23 cellular contexts compared by ENCODE assay signal in genomic region chr7:3589756-3590155, GRCh38.
"Had no signal": no experiment of that assay in that cellular context is flagged by ENCODE, and none has a peak within 500 bp of the region (broad histone marks: within the 10 kb centered on the region; RNA-seq: fewer than 3 reads in every experiment).

No MANE protein-coding gene starts in this region.

- H3K27ac ChIP-seq: colonic mucosa, hepatocyte, left ventricle myocardium inferior, right atrium auricular region, spleen, testis, vagina, WERI-Rb-1 had no signal

- H3K4me3 Mint-ChIP-seq: activated naive CD8-positive, alpha-beta T cell treated with anti-CD3 and anti-CD28 coated beads for 36 hours; activated T-cell treated with anti-CD3 and anti-CD28 coated beads, Interleukin-2, amount 50 U/mL, for 24 hours; natural killer cell treated with Interleukin-12 subunit alpha and Interleukin-12 subunit beta and Interleukin-15 and Interleukin-18, amount 100 ng/mL, for 72 hours; T-helper 2 cell treated with Interferon-gamma antibody and Interleukin-4, amounts not matched to agents 5 μg/mL and 100 μg/mL, for 36 hours had no signal

- H3K4me1 ChIP-seq: colonic mucosa, left ventricle myocardium inferior, right atrium auricular region, spleen, testis had no signal

- H3K27me3 Mint-ChIP-seq: activated naive CD8-positive, alpha-beta T cell treated with anti-CD3 and anti-CD28 coated beads for 36 hours; activated T-cell treated with anti-CD3 and anti-CD28 coated beads, Interleukin-2, amount 50 U/mL, for 24 hours; progenitor cell of endocrine pancreas had no signal

- H3K27ac Mint-ChIP-seq: activated naive CD8-positive, alpha-beta T cell treated with anti-CD3 and anti-CD28 coated beads for 36 hours; activated T-cell treated with anti-CD3 and anti-CD28 coated beads, Interleukin-2, amount 50 U/mL, for 24 hours; activated T-helper 2 cell treated with anti-CD3 and anti-CD28 coated beads, Interferon-gamma antibody, Interleukin-2, Interleukin-4, amounts not matched to agents 10 μg/mL and 5 μg/mL and 100 μg/mL, durations not matched to agents 14 hours and 24 hours and 36 hours; natural killer cell treated with Interleukin-12 subunit alpha and Interleukin-12 subunit beta and Interleukin-15 and Interleukin-18, amount 100 ng/mL, for 72 hours; progenitor cell of endocrine pancreas; T-helper 2 cell treated with Interferon-gamma antibody and Interleukin-4, amounts not matched to agents 5 μg/mL and 100 μg/mL, for 36 hours had no signal

- DNase-seq: activated CD4-positive, alpha-beta T cell treated with anti-CD3 and anti-CD28 coated beads, Interleukin-2, amount 50 U/mL, for 1 hour; activated CD4-positive, CD25-positive, alpha-beta regulatory T cell treated with anti-CD3 and anti-CD28 coated beads, Interleukin-2, amount 50 U/mL, for 72 hours; activated CD8-positive, alpha-beta memory T cell treated with anti-CD3 and anti-CD28 coated beads, Interleukin-2, amount 50 U/mL, for 4 hours; activated naive CD4-positive, alpha-beta T cell treated with Interleukin-2 at 50 U/mL for 16 hours; activated naive CD8-positive, alpha-beta T cell treated with anti-CD3 and anti-CD28 coated beads for 36 hours; activated T-cell treated with anti-CD3 and anti-CD28 coated beads, Interleukin-2, amount 50 U/mL, for 24 hours; colonic mucosa; foreskin melanocyte; glutamatergic neuron; left ventricle myocardium inferior; spleen; stimulated activated CD4-positive, alpha-beta T cell treated with anti-CD3 and anti-CD28 coated beads, Interleukin-4, amount 100 ng/mL, for 1 hour; stimulated activated naive CD4-positive, alpha-beta T cell; testis; trophoblast cell; WERI-Rb-1 had no signal

- H3K36me3 ChIP-seq: colonic mucosa, left ventricle myocardium inferior, right atrium auricular region, spleen, vagina, WERI-Rb-1 had no signal

- H3K36me3 Mint-ChIP-seq: activated naive CD8-positive, alpha-beta T cell treated with anti-CD3 and anti-CD28 coated beads for 36 hours; natural killer cell treated with Interleukin-12 subunit alpha and Interleukin-12 subunit beta and Interleukin-15 and Interleukin-18, amount 100 ng/mL, for 72 hours had no signal

- H3K9me3 ChIP-seq: colonic mucosa, left ventricle myocardium inferior, right atrium auricular region, spleen, testis, vagina had no signal

- H3K4me3 ChIP-seq: colonic mucosa, hepatocyte, left ventricle myocardium inferior, right atrium auricular region, spleen, testis, vagina had no signal

- ATAC-seq: natural killer cell treated with Interleukin-12 subunit alpha and Interleukin-12 subunit beta and Interleukin-15 and Interleukin-18, amount 100 ng/mL, for 72 hours had no signal

- H3K9me3 Mint-ChIP-seq: activated naive CD8-positive, alpha-beta T cell treated with anti-CD3 and anti-CD28 coated beads for 36 hours; activated T-cell treated with anti-CD3 and anti-CD28 coated beads, Interleukin-2, amount 50 U/mL, for 24 hours; activated T-helper 2 cell treated with anti-CD3 and anti-CD28 coated beads, Interferon-gamma antibody, Interleukin-2, Interleukin-4, amounts not matched to agents 10 μg/mL and 5 μg/mL and 100 μg/mL, durations not matched to agents 14 hours and 24 hours and 36 hours; natural killer cell treated with Interleukin-12 subunit alpha and Interleukin-12 subunit beta and Interleukin-15 and Interleukin-18, amount 100 ng/mL, for 72 hours; T-helper 2 cell treated with Interferon-gamma antibody and Interleukin-4, amounts not matched to agents 5 μg/mL and 100 μg/mL, for 36 hours had no signal

- H3K4me1 Mint-ChIP-seq: activated naive CD8-positive, alpha-beta T cell treated with anti-CD3 and anti-CD28 coated beads for 36 hours had no signal

- H3K27me3 ChIP-seq: colonic mucosa, hepatocyte, right atrium auricular region, spleen, testis, vagina had no signal
